Comparison of ENCODE assay signal across 17 cellular contexts in the genomic region with DNA sequence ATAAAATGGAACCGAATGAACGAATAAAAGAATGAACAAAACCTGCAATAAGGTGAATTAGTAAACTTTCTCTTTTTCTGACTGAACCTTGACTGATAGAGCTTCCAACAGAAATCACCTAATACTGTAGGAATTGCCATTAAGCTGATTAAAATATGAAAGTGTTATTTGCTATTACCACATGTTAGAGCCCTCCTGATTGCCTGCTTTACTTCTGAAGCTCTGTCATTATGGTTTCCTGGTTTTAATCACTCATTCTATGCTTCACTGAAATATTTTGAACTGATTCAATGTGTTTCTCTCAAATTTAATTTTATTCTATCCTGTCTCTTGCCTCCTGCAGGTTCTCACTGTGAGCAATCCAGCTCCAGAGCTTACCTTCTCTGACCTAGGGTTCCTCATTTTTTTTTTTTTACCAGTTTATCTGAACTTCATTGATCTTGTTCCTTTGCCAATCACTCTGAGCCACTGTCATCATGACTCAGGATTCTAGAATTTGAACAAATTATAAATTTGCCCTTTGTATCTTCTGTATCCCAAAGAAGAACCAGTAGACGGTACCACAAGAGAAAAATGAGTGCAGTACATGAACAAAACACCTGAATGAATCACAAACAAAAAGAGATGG.
DNase-seq lines count a peak whose midpoint lies in the region; ATAC-seq and TF ChIP-seq lines count a peak whose summit lies in the region.
"Had no signal": no experiment of that assay in that cellular context is flagged by ENCODE, and none has a peak within 500 bp of the region (broad histone marks: within the 10 kb centered on the region; RNA-seq: fewer than 3 reads in every experiment).

No MANE protein-coding gene starts in this region.

- no peak overlapping the region; the same call in 1 of the 2 replicates for H3K9ac ChIP-seq in OCI-LY3 (ENCODE audit: low read length)

- H3K4me1 ChIP-seq in OCI-LY3 (ENCODE audit: low read length): peaks cover 17% of the 10 kb centered on the region
- H3K4me1 ChIP-seq: BE2C, HAP-1 had no signal

- no peak for DNase-seq in NCI-H1417 treated with DMSO at 0.1 percent for 48 hours (lab: John Stamatoyannopoulos, UW)
- DNase-seq in SKM-1 treated with dmso at 0.1 percent for 144 hours (lab: John Stamatoyannopoulos, UW; ENCODE audit: unreplicated experiment): no peak
- no peak for DNase-seq in ecto neural progenitor cell (ENCODE audit: low spot score)
- DNase-seq: BE2C; CD4-positive, alpha-beta memory T cell; NCI-H2029; NCI-H2171 treated with DMSO at 0.1 percent for 48 hours; NCI-H510A; NCI-H82; SHP77 had no signal

- no peaks in the 10 kb centered on the region for H4K20me1 ChIP-seq in OCI-LY3 (ENCODE audit: insufficient read depth, low read length)

- H3K27me3 ChIP-seq in OCI-LY3 (ENCODE audit: low read depth, low read length): no peaks in the 10 kb centered on the region
- H3K27me3 ChIP-seq: BE2C had no signal

- H3K27ac ChIP-seq in OCI-LY3 (ENCODE audit: low read length): peak overlapping the region; percentile 44

- H2AFZ ChIP-seq in OCI-LY3 (ENCODE audit: low read depth, low read length): no peak overlapping the region

- ATAC-seq in GM18907 (IDR thresholded peaks at IDR 0.05; ENCODE audit: unreplicated experiment): peak; percentile 74
- ATAC-seq in HG02981 (IDR thresholded peaks at IDR 0.05; ENCODE audit: unreplicated experiment): peak; percentile 43
- no peak for ATAC-seq in GM21367 (IDR thresholded peaks at IDR 0.05; ENCODE audit: unreplicated experiment)
- ATAC-seq: Panc1, SK-N-SH treated with all-trans-retinoic acid at 6 μM for 48 hours had no signal

- TF ChIP-seq CTCF in OCI-LY3 (IDR thresholded peaks at IDR 0.05; ENCODE audit: low read depth, low read length): no peak

- no peaks in the 10 kb centered on the region for H3K36me3 ChIP-seq in OCI-LY3 (replicated peaks; ENCODE audit: low read depth, low read length)
- H3K36me3 ChIP-seq: BE2C, HAP-1 had no signal

- peak overlapping the region; percentile 62 for H3K4me2 ChIP-seq in OCI-LY3 (ENCODE audit: low read length)

- no peaks in the 10 kb centered on the region for H3K79me2 ChIP-seq in OCI-LY3 (ENCODE audit: low read length)

- peak overlapping the region; percentile 19 for H3K4me3 ChIP-seq in OCI-LY3 (ENCODE audit: low read length)
- H3K4me3 ChIP-seq: HAP-1 had no signal

- no peaks in the 10 kb centered on the region for H3K9me3 ChIP-seq in OCI-LY3 (ENCODE audit: insufficient read depth, low read length)
- H3K9me3 ChIP-seq: BE2C, HAP-1 had no signal
